In the genomic region with DNA sequence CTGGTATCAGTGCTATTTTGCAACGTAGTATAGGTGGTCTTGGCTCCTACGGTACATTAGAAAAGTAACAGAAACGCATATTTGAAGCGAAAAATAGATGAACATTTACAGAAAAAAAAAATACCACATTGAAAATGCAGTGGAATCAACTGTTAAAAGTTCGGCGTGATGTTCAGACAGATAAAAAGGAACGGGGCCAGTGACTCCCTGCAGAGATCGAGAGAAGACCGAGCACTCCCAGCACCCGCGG, we compare ENCODE assay signal across 9 cellular contexts. TPM values are rescaled to one million over a fixed set of nuclear protein-coding genes. Genes with fewer than 3 reads are reported as not detected.
DNase-seq lines count a peak whose midpoint lies in the region; ATAC-seq, FAIRE-seq and TF ChIP-seq lines count a peak whose summit lies in the region.
"Had no signal": no experiment of that assay in that cellular context is flagged by ENCODE, and none has a peak within 500 bp of the region (broad histone marks: within the 10 kb centered on the region; RNA-seq: fewer than 3 reads in every experiment).

No MANE protein-coding gene starts in this region.

- H3K4me1 ChIP-seq in HAP-1 (peaks cover 11% of the 10 kb centered on the region), right cardiac atrium (ENCODE audit: control insufficient read depth, insufficient read depth, low read length) (no peaks in the 10 kb centered on the region), skeletal muscle tissue (ENCODE audit: control insufficient read depth in 3 of 3, insufficient read depth in 3 of 3, low read length in 3 of 3) (peaks cover 9 to 16% (median 10%) of the 10 kb centered on the region in 3 donors)

- no peaks in the 10 kb centered on the region for H3K9me3 Mint-ChIP-seq in activated CD4-positive, alpha-beta memory T cell treated with anti-CD3 and anti-CD28 coated beads, Interleukin-2, amount 10 ng/mL, durations not matched to agents 7 days and 5 days

- no peak for FAIRE-seq in H54 (lab: Jason Lieb, UNC)

- POLR2A ChIA-PET in activated CD4-positive, alpha-beta memory T cell treated with anti-CD3 and anti-CD28 coated beads, Interleukin-2, amount 10 ng/mL, durations not matched to agents 7 days and 5 days (lab: Charles Lee) = interaction anchor here (0.7 to 3.3 kb wide), 11 partner anchors 9 to 647 kb away, joined by 3 to 21 read pairs (median 5); partner anchors contain the start of genes ACSF3, SPG7 and ZC3H18

- H3K4me3 Mint-ChIP-seq in activated CD4-positive, alpha-beta memory T cell treated with anti-CD3 and anti-CD28 coated beads, Interleukin-2, amount 10 ng/mL, durations not matched to agents 7 days and 5 days = peak overlapping the region; percentile 89

- in situ Hi-C loops in HAP-1 (cut with MboI; ENCODE audit: low sequenced_read_pairs) = loop anchor here (10.0 kb wide), 1 partner anchor 402 kb away; the partner anchor contains the start of gene APRT

- DNase-seq in HAP-1 (ENCODE audit: low spot score in 2 of 2) (no peak), right cardiac atrium (no peak), NOMO-1 treated with DMSO at 0.1 percent for 48 hours (lab: John Stamatoyannopoulos, UW; ENCODE audit: unreplicated experiment) (no peak), H54 (ENCODE audit: insufficient read length, low spot score) (no peak), AG08396 (ENCODE audit: low spot score) (no peak), NCI-H1694 (lab: John Stamatoyannopoulos, UW) (no peak)
- DNase-seq in activated CD4-positive, alpha-beta memory T cell treated with anti-CD3 and anti-CD28 coated beads, Interleukin-2, amount 10 ng/mL, durations not matched to agents 7 days and 5 days = no peak

- H3K27ac Mint-ChIP-seq in activated CD4-positive, alpha-beta memory T cell treated with anti-CD3 and anti-CD28 coated beads, Interleukin-2, amount 10 ng/mL, durations not matched to agents 7 days and 5 days = peak overlapping the region; percentile 75

- H3K4me3 ChIP-seq in HAP-1 (peak overlapping the region; percentile 76), right cardiac atrium (ENCODE audit: low read length) (peak overlapping the region; percentile 83), skeletal muscle tissue (ENCODE audit: low read length in 3 of 3) (peak overlapping the region; percentile 92 to 95 (median 93))

- H3K27ac ChIP-seq in right cardiac atrium (ENCODE audit: low read length) (peak overlapping the region; percentile 92), skeletal muscle tissue (ENCODE audit: low read depth, low read length) (peak overlapping the region; percentile 95)

- H3K36me3 ChIP-seq in HAP-1 (replicated peaks) (no peaks in the 10 kb centered on the region; the same call in 1 of the 2 replicates), skeletal muscle tissue (ENCODE audit: control insufficient read depth in 3 of 3, insufficient read depth in 3 of 3, low read length in 3 of 3) (peaks cover 13 to 22% (median 19%) of the 10 kb centered on the region in 3 donors)

- no peak for TF ChIP-seq POLR2A in H54 (IDR thresholded peaks at IDR 0.05; ENCODE audit: low read depth, low read length)

- H3K9me3 ChIP-seq in HAP-1 (no peaks in the 10 kb centered on the region), right cardiac atrium (ENCODE audit: control insufficient read depth, low read length) (no peaks in the 10 kb centered on the region), skeletal muscle tissue (ENCODE audit: control insufficient read depth in 3 of 3, low read length in 3 of 3) (no peaks in the 10 kb centered on the region)

- H3K27me3 ChIP-seq in HAP-1 (ENCODE audit: low read depth) (no peaks in the 10 kb centered on the region), right cardiac atrium (ENCODE audit: control insufficient read depth, insufficient read depth) (no peaks in the 10 kb centered on the region), skeletal muscle tissue (ENCODE audit: control insufficient read depth in 3 of 3, insufficient read depth in 3 of 3, low read length in 3 of 3) (no peaks in the 10 kb centered on the region)

- CTCF ChIA-PET in activated CD4-positive, alpha-beta memory T cell treated with anti-CD3 and anti-CD28 coated beads, Interleukin-2, amount 10 ng/mL, durations not matched to agents 7 days and 5 days (lab: Charles Lee) = interaction anchor here (0.7 to 1.6 kb wide), 7 partner anchors 23 to 483 kb away, joined by 3 to 11 read pairs (median 4); partner anchors contain the start of genes APRT and SPG7

- peaks cover 10% of the 10 kb centered on the region for H3K36me3 Mint-ChIP-seq in activated CD4-positive, alpha-beta memory T cell treated with anti-CD3 and anti-CD28 coated beads, Interleukin-2, amount 10 ng/mL, durations not matched to agents 7 days and 5 days (ENCODE audit: low read depth)

- H3K4me1 Mint-ChIP-seq in activated CD4-positive, alpha-beta memory T cell treated with anti-CD3 and anti-CD28 coated beads, Interleukin-2, amount 10 ng/mL, durations not matched to agents 7 days and 5 days = peaks cover 24% of the 10 kb centered on the region

- under 1% methylated on average over 11 of the region's 11 CpGs for WGBS in right cardiac atrium

- intact Hi-C loops in right cardiac atrium (cut with DNase I) = loop anchor here in 3 of 4 donors (10.0 kb wide), 2 partner anchors 272 to 472 kb away; no protein-coding TSS in a partner anchor

- no peaks in the 10 kb centered on the region for H3K27me3 Mint-ChIP-seq in activated CD4-positive, alpha-beta memory T cell treated with anti-CD3 and anti-CD28 coated beads, Interleukin-2, amount 10 ng/mL, durations not matched to agents 7 days and 5 days

- peak overlapping the region; percentile 95 to 97 (median 96) for H3K9ac ChIP-seq in skeletal muscle tissue (ENCODE audit: low read depth in 1 of 3, low read length in 3 of 3)

- no peak for ATAC-seq in right cardiac atrium

RNA-seq across cellular contexts. Expression of gene ZNF778, which starts 0.4 kb away (rescaled TPM):
- 1 to 10 TPM; 6.6 to 6.8 TPM for total RNA-seq in activated CD4-positive, alpha-beta memory T cell treated with anti-CD3 and anti-CD28 coated beads, Interleukin-2, amount 10 ng/mL, durations not matched to agents 7 days and 5 days
- total RNA-seq in right cardiac atrium = 1 to 10 TPM; 6.6 to 9.0 (median 8.0) TPM
- 1.6 TPM for polyA plus RNA-seq in right cardiac atrium
- 4.7 TPM for total RNA-seq in skeletal muscle tissue

RNA-seq across cellular contexts. Expression of gene SLC22A31, which starts 16.7 kb away (rescaled TPM):
- total RNA-seq in activated CD4-positive, alpha-beta memory T cell treated with anti-CD3 and anti-CD28 coated beads, Interleukin-2, amount 10 ng/mL, durations not matched to agents 7 days and 5 days = under 1 TPM; 0.23 to 0.53 TPM
- under 1 TPM in 2 of 4 donors, not detected in 2; 0.12 to 0.69 TPM for total RNA-seq in right cardiac atrium
- 0.05 TPM for polyA plus RNA-seq in right cardiac atrium
- not detected for total RNA-seq in skeletal muscle tissue
- total RNA-seq: activated CD8-positive, alpha-beta memory T cell treated with anti-CD3 and anti-CD28 coated beads for 36 hours had no signal

RNA-seq across cellular contexts. Expression of gene CDH15, which starts 45.5 kb away (rescaled TPM):
- not detected for total RNA-seq in activated CD4-positive, alpha-beta memory T cell treated with anti-CD3 and anti-CD28 coated beads, Interleukin-2, amount 10 ng/mL, durations not matched to agents 7 days and 5 days
- total RNA-seq in right cardiac atrium (under 1 TPM; 0.09 to 0.14 (median 0.13) TPM), skeletal muscle tissue (124 TPM)
- 0.05 TPM for polyA plus RNA-seq in right cardiac atrium
- total RNA-seq: activated CD8-positive, alpha-beta memory T cell treated with anti-CD3 and anti-CD28 coated beads for 36 hours had no signal

Comparison
In these comparisons a context has a peak if more than half of its experiments do, and no peak if none do; other contexts are left out.
1. RNA of gene CDH15, which starts 45.5 kb away (total RNA-seq): 124 TPM in skeletal muscle tissue (single experiment); 0.09 to 0.14 TPM in right cardiac atrium and not detected in activated CD4-positive, alpha-beta memory T cell treated with anti-CD3 and anti-CD28 coated beads, Interleukin-2, amount 10 ng/mL, durations not matched to agents 7 days and 5 days; every median in the first group is over 100 times any median in the second.
2. Peak in every context shown above with its lines, with median percentiles within 50 percentile points of each other: H3K4me3 ChIP-seq.